Comparison of ENCODE assay signal across 14 cellular contexts in genomic region chr13:103277099-103277498, GRCh38.
DNase-seq lines count a peak whose midpoint lies in the region; ATAC-seq lines count a peak whose summit lies in the region.
"Had no signal": no experiment of that assay in that cellular context is flagged by ENCODE, and none has a peak within 500 bp of the region (broad histone marks: within the 10 kb centered on the region; RNA-seq: fewer than 3 reads in every experiment).

No MANE protein-coding gene starts in this region.

- H3K4me2 ChIP-seq in neuronal stem cell (ENCODE audit: insufficient read depth, low read length, poor library complexity, severe bottlenecking), result no peak overlapping the region

- intact Hi-C loops in left cardiac atrium (cut with DNase I), result no loop called here

- no peak for DNase-seq in neuronal stem cell (ENCODE audit: low spot score)
- no peak for DNase-seq in ecto neural progenitor cell (ENCODE audit: low spot score)
- no peak for DNase-seq in left cardiac atrium
- DNase-seq in stimulated activated CD4-positive, alpha-beta T cell treated with anti-CD3 and anti-CD28 coated beads, Interleukin-4, amount 100 ng/mL, for 24 hours, result no peak
- DNase-seq: activated B cell treated with CpG ODN at 0.5 μM for 24 hours; activated T-cell treated with anti-CD3 and anti-CD28 coated beads, Interleukin-2, amount 50 U/mL, for 72 hours; Caco-2; NCI-H446 treated with DMSO at 0.1 percent for 48 hours; stimulated activated CD4-positive, alpha-beta T cell treated with anti-CD3 and anti-CD28 coated beads, Interleukin-15, amount 100 ng/mL, for 24 hours; stimulated activated naive CD8-positive, alpha-beta T cell treated with anti-CD3 and anti-CD28 coated beads, Interleukin-15, Interleukin-2, amounts not matched to agents 100 U/mL and 50 U/mL, for 24 hours had no signal

- no peak overlapping the region for H4K91ac ChIP-seq in neuronal stem cell (ENCODE audit: low read depth, low read length, poor library complexity)

- no peak overlapping the region for H3K27ac ChIP-seq in neuronal stem cell (replicated peaks; ENCODE audit: low read length)
- H3K27ac ChIP-seq: neutrophil had no signal

- H2AK5ac ChIP-seq in neuronal stem cell (ENCODE audit: low read depth, low read length), result no peak overlapping the region

- H2BK12ac ChIP-seq in neuronal stem cell (ENCODE audit: low read length), result no peak overlapping the region

- H3K14ac ChIP-seq in neuronal stem cell (ENCODE audit: low read length), result no peak overlapping the region

- no CpG with 5 or more reads among the region's 1 CpG for WGBS in neuronal stem cell (ENCODE audit: extremely low coverage in 2 of 2, insufficient read length in 2 of 2, insufficient replicate concordance in 1 of 2), 2 donors

- H3K23ac ChIP-seq in neuronal stem cell (ENCODE audit: low read depth, low read length, poor library complexity), result no peak overlapping the region

- no peak overlapping the region for H3K18ac ChIP-seq in neuronal stem cell (ENCODE audit: low read length)

- H3K27me3 ChIP-seq in neuronal stem cell (ENCODE audit: control insufficient read depth in 3 of 3, insufficient read depth in 3 of 3, low read depth in 1 of 3, low read length in 3 of 3), result no peaks in the 10 kb centered on the region
- H3K27me3 ChIP-seq: neutrophil had no signal

- ATAC-seq in GM19023 (IDR thresholded peaks at IDR 0.05; ENCODE audit: unreplicated experiment) (peak; percentile 65), GM21737 (IDR thresholded peaks at IDR 0.05; ENCODE audit: unreplicated experiment) (peak; percentile 88), HG03135 (IDR thresholded peaks at IDR 0.05; ENCODE audit: unreplicated experiment) (peak; percentile 95), left cardiac atrium (no peak)
- ATAC-seq: activated T-cell treated with anti-CD3 and anti-CD28 coated beads, Interleukin-2, amount 50 U/mL, for 72 hours; stimulated activated naive CD8-positive, alpha-beta T cell treated with anti-CD3 and anti-CD28 coated beads, Interleukin-15, Interleukin-2, amounts not matched to agents 100 U/mL and 50 U/mL, for 24 hours had no signal

- H3K4ac ChIP-seq in neuronal stem cell (ENCODE audit: low read length), result no peak overlapping the region

- H2AFZ ChIP-seq in neuronal stem cell (ENCODE audit: low read length), result peak overlapping the region; percentile 7

- no peak overlapping the region for H4K8ac ChIP-seq in neuronal stem cell (ENCODE audit: low read depth, low read length)

- no peaks in the 10 kb centered on the region for H3K36me3 ChIP-seq in neuronal stem cell (replicated peaks in 1 of 2; ENCODE audit: control insufficient read depth in 2 of 2, insufficient read depth in 2 of 2, low read length in 2 of 2)
- H3K36me3 ChIP-seq: neutrophil had no signal

- no peak overlapping the region for H2BK15ac ChIP-seq in neuronal stem cell (ENCODE audit: low read length)

- no peak overlapping the region for H2BK120ac ChIP-seq in neuronal stem cell (ENCODE audit: low read depth, low read length)

- H3K4me1 ChIP-seq in neuronal stem cell (ENCODE audit: control insufficient read depth in 2 of 2, insufficient read depth in 1 of 2, low read depth in 1 of 2, low read length in 2 of 2), result peaks cover 0 to 6% of the 10 kb centered on the region in 2 donors

- no peaks in the 10 kb centered on the region for H3K79me1 ChIP-seq in neuronal stem cell (ENCODE audit: low read depth, low read length)

- H3K9ac ChIP-seq in neuronal stem cell (ENCODE audit: low read depth, low read length, poor library complexity), result no peak overlapping the region

- no peaks in the 10 kb centered on the region for H3K9me3 ChIP-seq in neuronal stem cell (replicated peaks in 1 of 2; ENCODE audit: control insufficient read depth in 2 of 2, insufficient read depth in 1 of 2, low read depth in 1 of 2, low read length in 2 of 2)
- H3K9me3 ChIP-seq: neutrophil had no signal

- H2BK5ac ChIP-seq in neuronal stem cell (ENCODE audit: low read length), result no peak overlapping the region

- no peak overlapping the region for H3K4me3 ChIP-seq in neuronal stem cell (ENCODE audit: low read length in 2 of 2)

Comparison
In these comparisons a context has a peak if more than half of its experiments do, and no peak if none do; other contexts are left out.
1. ATAC-seq: peak in GM19023 (single experiment), GM21737 (single experiment) and HG03135 (single experiment); none in left cardiac atrium (0 of 2).